1 cellular context compared by ENCODE assay signal in the genomic region with DNA sequence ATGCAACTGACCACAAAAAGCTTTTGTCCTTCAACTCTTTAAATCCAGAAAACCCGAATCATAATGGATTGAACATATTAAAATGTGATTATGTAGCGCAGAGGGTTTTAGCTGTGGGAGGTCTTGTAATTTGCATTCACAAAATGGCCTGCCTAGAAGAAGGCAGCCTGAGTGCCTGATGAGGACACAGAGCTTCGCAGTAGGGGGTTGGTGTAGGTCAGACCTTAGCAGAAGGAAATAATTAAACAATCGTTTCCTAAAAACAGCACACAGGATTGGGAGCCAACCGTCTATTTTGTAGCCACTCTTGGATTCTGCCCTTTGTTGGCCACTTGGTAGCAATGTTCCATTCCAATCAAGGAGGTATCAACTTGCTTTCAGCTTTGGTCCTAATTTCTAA.
TF ChIP-seq lines count a peak whose summit lies in the region.

No MANE protein-coding gene starts in this region.

TF ChIP-seq in GM23338, 12 proteins besides CTCF, POLR2A, EP300 and RAD21 (continued from another document):
- TF ChIP-seq, protein P1, sequence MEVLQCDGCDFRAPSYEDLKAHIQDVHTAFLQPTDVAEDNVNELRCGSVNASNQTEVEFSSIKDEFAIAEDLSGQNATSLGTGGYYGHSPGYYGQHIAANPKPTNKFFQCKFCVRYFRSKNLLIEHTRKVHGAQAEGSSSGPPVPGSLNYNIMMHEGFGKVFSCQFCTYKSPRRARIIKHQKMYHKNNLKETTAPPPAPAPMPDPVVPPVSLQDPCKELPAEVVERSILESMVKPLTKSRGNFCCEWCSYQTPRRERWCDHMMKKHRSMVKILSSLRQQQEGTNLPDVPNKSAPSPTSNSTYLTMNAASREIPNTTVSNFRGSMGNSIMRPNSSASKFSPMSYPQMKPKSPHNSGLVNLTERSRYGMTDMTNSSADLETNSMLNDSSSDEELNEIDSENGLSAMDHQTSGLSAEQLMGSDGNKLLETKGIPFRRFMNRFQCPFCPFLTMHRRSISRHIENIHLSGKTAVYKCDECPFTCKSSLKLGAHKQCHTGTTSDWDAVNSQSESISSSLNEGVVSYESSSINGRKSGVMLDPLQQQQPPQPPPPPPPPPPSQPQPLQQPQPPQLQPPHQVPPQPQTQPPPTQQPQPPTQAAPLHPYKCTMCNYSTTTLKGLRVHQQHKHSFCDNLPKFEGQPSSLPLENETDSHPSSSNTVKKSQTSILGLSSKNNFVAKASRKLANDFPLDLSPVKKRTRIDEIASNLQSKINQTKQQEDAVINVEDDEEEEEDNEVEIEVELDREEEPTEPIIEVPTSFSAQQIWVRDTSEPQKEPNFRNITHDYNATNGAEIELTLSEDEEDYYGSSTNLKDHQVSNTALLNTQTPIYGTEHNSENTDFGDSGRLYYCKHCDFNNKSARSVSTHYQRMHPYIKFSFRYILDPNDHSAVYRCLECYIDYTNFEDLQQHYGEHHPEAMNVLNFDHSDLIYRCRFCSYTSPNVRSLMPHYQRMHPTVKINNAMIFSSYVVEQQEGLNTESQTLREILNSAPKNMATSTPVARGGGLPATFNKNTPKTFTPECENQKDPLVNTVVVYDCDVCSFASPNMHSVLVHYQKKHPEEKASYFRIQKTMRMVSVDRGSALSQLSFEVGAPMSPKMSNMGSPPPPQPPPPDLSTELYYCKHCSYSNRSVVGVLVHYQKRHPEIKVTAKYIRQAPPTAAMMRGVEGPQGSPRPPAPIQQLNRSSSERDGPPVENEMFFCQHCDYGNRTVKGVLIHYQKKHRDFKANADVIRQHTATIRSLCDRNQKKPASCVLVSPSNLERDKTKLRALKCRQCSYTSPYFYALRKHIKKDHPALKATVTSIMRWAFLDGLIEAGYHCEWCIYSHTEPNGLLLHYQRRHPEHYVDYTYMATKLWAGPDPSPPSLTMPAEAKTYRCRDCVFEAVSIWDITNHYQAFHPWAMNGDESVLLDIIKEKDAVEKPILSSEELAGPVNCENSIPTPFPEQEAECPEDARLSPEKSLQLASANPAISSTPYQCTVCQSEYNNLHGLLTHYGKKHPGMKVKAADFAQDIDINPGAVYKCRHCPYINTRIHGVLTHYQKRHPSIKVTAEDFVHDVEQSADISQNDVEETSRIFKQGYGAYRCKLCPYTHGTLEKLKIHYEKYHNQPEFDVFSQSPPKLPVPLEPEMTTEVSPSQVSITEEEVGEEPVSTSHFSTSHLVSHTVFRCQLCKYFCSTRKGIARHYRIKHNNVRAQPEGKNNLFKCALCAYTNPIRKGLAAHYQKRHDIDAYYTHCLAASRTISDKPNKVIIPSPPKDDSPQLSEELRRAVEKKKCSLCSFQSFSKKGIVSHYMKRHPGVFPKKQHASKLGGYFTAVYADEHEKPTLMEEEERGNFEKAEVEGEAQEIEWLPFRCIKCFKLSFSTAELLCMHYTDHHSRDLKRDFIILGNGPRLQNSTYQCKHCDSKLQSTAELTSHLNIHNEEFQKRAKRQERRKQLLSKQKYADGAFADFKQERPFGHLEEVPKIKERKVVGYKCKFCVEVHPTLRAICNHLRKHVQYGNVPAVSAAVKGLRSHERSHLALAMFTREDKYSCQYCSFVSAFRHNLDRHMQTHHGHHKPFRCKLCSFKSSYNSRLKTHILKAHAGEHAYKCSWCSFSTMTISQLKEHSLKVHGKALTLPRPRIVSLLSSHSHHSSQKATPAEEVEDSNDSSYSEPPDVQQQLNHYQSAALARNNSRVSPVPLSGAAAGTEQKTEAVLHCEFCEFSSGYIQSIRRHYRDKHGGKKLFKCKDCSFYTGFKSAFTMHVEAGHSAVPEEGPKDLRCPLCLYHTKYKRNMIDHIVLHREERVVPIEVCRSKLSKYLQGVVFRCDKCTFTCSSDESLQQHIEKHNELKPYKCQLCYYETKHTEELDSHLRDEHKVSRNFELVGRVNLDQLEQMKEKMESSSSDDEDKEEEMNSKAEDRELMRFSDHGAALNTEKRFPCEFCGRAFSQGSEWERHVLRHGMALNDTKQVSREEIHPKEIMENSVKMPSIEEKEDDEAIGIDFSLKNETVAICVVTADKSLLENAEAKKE (CRISPR knock-in tag; IDR thresholded peaks at IDR 0.05) = no peak
- TF ChIP-seq, protein P2, sequence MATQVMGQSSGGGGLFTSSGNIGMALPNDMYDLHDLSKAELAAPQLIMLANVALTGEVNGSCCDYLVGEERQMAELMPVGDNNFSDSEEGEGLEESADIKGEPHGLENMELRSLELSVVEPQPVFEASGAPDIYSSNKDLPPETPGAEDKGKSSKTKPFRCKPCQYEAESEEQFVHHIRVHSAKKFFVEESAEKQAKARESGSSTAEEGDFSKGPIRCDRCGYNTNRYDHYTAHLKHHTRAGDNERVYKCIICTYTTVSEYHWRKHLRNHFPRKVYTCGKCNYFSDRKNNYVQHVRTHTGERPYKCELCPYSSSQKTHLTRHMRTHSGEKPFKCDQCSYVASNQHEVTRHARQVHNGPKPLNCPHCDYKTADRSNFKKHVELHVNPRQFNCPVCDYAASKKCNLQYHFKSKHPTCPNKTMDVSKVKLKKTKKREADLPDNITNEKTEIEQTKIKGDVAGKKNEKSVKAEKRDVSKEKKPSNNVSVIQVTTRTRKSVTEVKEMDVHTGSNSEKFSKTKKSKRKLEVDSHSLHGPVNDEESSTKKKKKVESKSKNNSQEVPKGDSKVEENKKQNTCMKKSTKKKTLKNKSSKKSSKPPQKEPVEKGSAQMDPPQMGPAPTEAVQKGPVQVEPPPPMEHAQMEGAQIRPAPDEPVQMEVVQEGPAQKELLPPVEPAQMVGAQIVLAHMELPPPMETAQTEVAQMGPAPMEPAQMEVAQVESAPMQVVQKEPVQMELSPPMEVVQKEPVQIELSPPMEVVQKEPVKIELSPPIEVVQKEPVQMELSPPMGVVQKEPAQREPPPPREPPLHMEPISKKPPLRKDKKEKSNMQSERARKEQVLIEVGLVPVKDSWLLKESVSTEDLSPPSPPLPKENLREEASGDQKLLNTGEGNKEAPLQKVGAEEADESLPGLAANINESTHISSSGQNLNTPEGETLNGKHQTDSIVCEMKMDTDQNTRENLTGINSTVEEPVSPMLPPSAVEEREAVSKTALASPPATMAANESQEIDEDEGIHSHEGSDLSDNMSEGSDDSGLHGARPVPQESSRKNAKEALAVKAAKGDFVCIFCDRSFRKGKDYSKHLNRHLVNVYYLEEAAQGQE (IDR thresholded peaks at IDR 0.05; ENCODE audit: unreplicated experiment) = no peak
- TF ChIP-seq ZNF114 (CRISPR knock-in tag; IDR thresholded peaks at IDR 0.05) (no peak), POLR2AphosphoS5 (IDR thresholded peaks at IDR 0.05; ENCODE audit: low read depth) (no peak), JUNB (IDR thresholded peaks at IDR 0.05; ENCODE audit: unreplicated experiment) (no peak)
TF ChIP-seq in GM23338: peak in this region for 0.
